ENCODE assay signal across 8 cellular contexts in genomic region chr3:15268033-15268631, GRCh38.
DNase-seq lines count a peak whose midpoint lies in the region; ATAC-seq and TF ChIP-seq lines count a peak whose summit lies in the region.

No MANE protein-coding gene starts in this region.

- peak; percentile 34 for DNase-seq in DMS53 treated with DMSO at 0.1 percent for 48 hours (lab: John Stamatoyannopoulos, UW; ENCODE audit: unreplicated experiment)
- DNase-seq in NCI-H2171 treated with DMSO at 0.1 percent for 48 hours (lab: John Stamatoyannopoulos, UW): peak; percentile 55
- DNase-seq in WERI-Rb-1: peak; percentile 86
- peak; percentile 82 for DNase-seq in brain microvascular endothelial cell
- peak; percentile 89 for DNase-seq in iPS-NIHi7 (ENCODE audit: extremely low spot score)
- DNase-seq in stimulated activated CD4-positive, alpha-beta T cell treated with anti-CD3 and anti-CD28 coated beads, Interleukin-12 subunit alpha, Interleukin-12 subunit beta, amount 100 ng/mL, for 24 hours (ENCODE audit: low read depth in 2 of 2): peak; percentile 64 to 82

- in situ Hi-C loops in brain microvascular endothelial cell (cut with HindIII; ENCODE audit: low pct_ligation_motif_present, low sequenced_read_pairs): no loop called here

- H3K9me3 ChIP-seq in WERI-Rb-1 (ENCODE audit: severe bottlenecking): no peaks in the 10 kb centered on the region

- H3K27me3 ChIP-seq in WERI-Rb-1 (ENCODE audit: insufficient read depth, low read depth, severe bottlenecking) (no peaks in the 10 kb centered on the region), brain microvascular endothelial cell (replicated peaks) (no peaks in the 10 kb centered on the region)

- H3K36me3 ChIP-seq in WERI-Rb-1 (peaks cover 41% of the 10 kb centered on the region), brain microvascular endothelial cell (replicated peaks) (no peaks in the 10 kb centered on the region)

- peak; percentile 34 for ATAC-seq in HG02571 (IDR thresholded peaks at IDR 0.05; ENCODE audit: unreplicated experiment)
- no peak for ATAC-seq in GM21515 (IDR thresholded peaks at IDR 0.05; ENCODE audit: unreplicated experiment)

- H3K27ac ChIP-seq in WERI-Rb-1 (peak overlapping the region; percentile 39), brain microvascular endothelial cell (no peak overlapping the region)

- TF ChIP-seq CTCF in WERI-Rb-1 (IDR thresholded peaks at IDR 0.05; ENCODE audit: low read depth, low read length) (peak; percentile 93), brain microvascular endothelial cell (IDR thresholded peaks at IDR 0.05; ENCODE audit: low read depth, low read length, missing control alignments) (peak; percentile 98)

- H3K4me3 ChIP-seq in WERI-Rb-1 (ENCODE audit: low read depth, low read length) (no peak overlapping the region), brain microvascular endothelial cell (ENCODE audit: low read depth, low read length) (no peak overlapping the region)

Comparison
In these comparisons a context has a peak if more than half of its experiments do, and no peak if none do; other contexts are left out.
1. DNase-seq: peak in every context shown above with its lines; median percentile 89 in iPS-NIHi7; 86 in WERI-Rb-1; 82 in brain microvascular endothelial cell; 73 in stimulated activated CD4-positive, alpha-beta T cell treated with anti-CD3 and anti-CD28 coated beads, Interleukin-12 subunit alpha, Interleukin-12 subunit beta, amount 100 ng/mL, for 24 hours; 55 in NCI-H2171 treated with DMSO at 0.1 percent for 48 hours; 34 in DMS53 treated with DMSO at 0.1 percent for 48 hours.